Comparison of ENCODE assay signal across 17 cellular contexts in the genomic region with DNA sequence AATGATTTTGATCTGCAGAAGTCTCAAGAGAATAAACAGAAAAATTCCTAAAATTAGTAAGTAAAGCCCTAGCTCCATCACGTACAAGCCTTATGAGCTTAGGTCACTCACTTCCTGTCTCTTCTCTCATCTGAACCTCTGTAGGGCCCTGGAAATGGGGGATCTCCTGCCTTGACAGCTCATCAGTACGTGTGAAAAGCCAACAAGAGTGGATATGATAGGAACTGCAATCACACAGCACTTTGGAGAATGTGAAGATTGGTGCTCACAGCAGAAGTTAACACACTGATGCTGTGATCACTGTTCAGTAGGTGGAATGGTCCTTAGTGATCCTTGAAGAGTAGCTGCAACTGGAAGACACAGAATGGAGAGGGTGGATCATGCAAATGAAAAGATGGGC. TPM values are rescaled to one million over a fixed set of nuclear protein-coding genes. Genes with fewer than 3 reads are reported as not detected.
DNase-seq lines count a peak whose midpoint lies in the region; ATAC-seq, FAIRE-seq and TF ChIP-seq lines count a peak whose summit lies in the region.
"Had no signal": no experiment of that assay in that cellular context is flagged by ENCODE, and none has a peak within 500 bp of the region (broad histone marks: within the 10 kb centered on the region; RNA-seq: fewer than 3 reads in every experiment).

No MANE protein-coding gene starts in this region.

- H3K4me1 ChIP-seq in PC-9 (replicated peaks; ENCODE audit: insufficient read depth) = peaks cover 39% of the 10 kb centered on the region
- peaks cover 0 to 4% (median 0%) of the 10 kb centered on the region in 4 experiments; a peak in 4 of 7 replicates for H3K4me1 ChIP-seq in H1 (replicated peaks in 1 of 4; ENCODE audit: control insufficient read depth in 3 of 4, insufficient read depth in 4 of 4, low read length in 3 of 4)
- peaks cover 29% of the 10 kb centered on the region for H3K4me1 ChIP-seq in skeletal muscle satellite cell (ENCODE audit: control insufficient read depth, insufficient read depth, low read length)
- H3K4me1 ChIP-seq in pancreas = no peaks in the 10 kb centered on the region

- peaks cover 51 to 89% of the 10 kb centered on the region in 2 donors for H3K27me3 Mint-ChIP-seq in effector memory CD8-positive, alpha-beta T cell

- H4K20me1 ChIP-seq in PC-9 (ENCODE audit: insufficient read depth) (no peaks in the 10 kb centered on the region), H1 (replicated peaks in 1 of 2; ENCODE audit: control insufficient read depth in 1 of 2, insufficient read depth in 2 of 2, low read length in 2 of 2) (no peaks in the 10 kb centered on the region)

- H4K8ac ChIP-seq in H1 (ENCODE audit: extremely low read depth, insufficient read depth, low read length) = no peak overlapping the region

- no peak overlapping the region for H2BK15ac ChIP-seq in H1 (ENCODE audit: low read length)

- H3K4ac ChIP-seq in H1 (replicated peaks; ENCODE audit: insufficient read length, low read depth, low read length) = no peak overlapping the region

- POLR2A ChIA-PET in PC-9 (lab: Charles Lee; ENCODE audit: unreplicated experiment) (interaction anchor here (0.6 to 0.8 kb wide), 3 partner anchors 11 to 1340 kb away, joined by 3 to 4 read pairs (median 3); no protein-coding TSS in a partner anchor), H1 (lab: Charles Lee; ENCODE audit: partially characterized antibody) (interaction anchor here (1.3 kb wide), 1 partner anchor 59 kb away, joined by 3 read pairs; no protein-coding TSS in a partner anchor)

- no peak overlapping the region for H3K56ac ChIP-seq in H1 (replicated peaks; ENCODE audit: insufficient read length, low read depth, low read length)

- intact Hi-C loops in PC-9 (cut with micrococcal nuclease; ENCODE audit: unreplicated experiment) (loop anchor here (1.0 kb wide), 1 partner anchor 10 kb away; no protein-coding TSS in a partner anchor), pancreas (cut with DNase I) (loop anchor here in 2 of 3 donors (10.0 kb wide), 1 partner anchor 73 kb away; no protein-coding TSS in a partner anchor)

- H2BK5ac ChIP-seq in H1 (ENCODE audit: low read depth, low read length) = no peak overlapping the region

- H3K9ac ChIP-seq in H1 (replicated peaks in 1 of 4; ENCODE audit: extremely low read depth in 1 of 4, low read depth in 3 of 4, low read length in 3 of 4) (no peak overlapping the region), skeletal muscle satellite cell (ENCODE audit: low read depth, low read length) (peak overlapping the region; percentile 12)

- H3K18ac ChIP-seq in H1 (ENCODE audit: extremely low read depth, low read length) = no peak overlapping the region

- H3K4me3 Mint-ChIP-seq in effector memory CD8-positive, alpha-beta T cell = no peak overlapping the region
- H3K4me3 Mint-ChIP-seq: dendritic cell treated with granulocyte-macrophage colony-stimulating factor and Interleukin-4, amounts not matched to agents 40 ng/mL and 50 ng/mL, for 4 days; naive thymus-derived CD4-positive, alpha-beta T cell had no signal

- H3K79me1 ChIP-seq in H1 (ENCODE audit: low read depth, low read length) = no peaks in the 10 kb centered on the region

- no peak overlapping the region for H2BK20ac ChIP-seq in H1 (ENCODE audit: low read length)

- no peak for TF ChIP-seq RAD21 in H1 (IDR thresholded peaks at IDR 0.05 in 1 of 2, conservative IDR thresholded peaks at IDR 0.05 in 1 of 2; ENCODE audit: low read depth in 2 of 2, low read length in 2 of 2)

- H2AFZ ChIP-seq in PC-9 = peak overlapping the region; percentile 61; the same call in 1 of the 2 replicates
- peak overlapping the region; percentile 71; the same call in 1 of the 2 replicates for H2AFZ ChIP-seq in H1 (ENCODE audit: low read length)

- no peak for TF ChIP-seq CTCF in PC-9 (conservative IDR thresholded peaks at IDR 0.05)
- TF ChIP-seq CTCF in H1 (IDR thresholded peaks at IDR 0.05; ENCODE audit: control extremely low read depth in 1 of 3, insufficient read depth in 1 of 3, low read depth in 1 of 3, low read length in 3 of 3) = no peak
- no peak for TF ChIP-seq CTCF in pancreas (IDR thresholded peaks at IDR 0.05)

- H3K9me2 ChIP-seq in PC-9 (ENCODE audit: insufficient read depth) = no peaks in the 10 kb centered on the region

- H3K27ac Mint-ChIP-seq in effector memory CD8-positive, alpha-beta T cell = no peak overlapping the region
- H3K27ac Mint-ChIP-seq: dendritic cell treated with granulocyte-macrophage colony-stimulating factor and Interleukin-4, amounts not matched to agents 40 ng/mL and 50 ng/mL, for 4 days; naive thymus-derived CD4-positive, alpha-beta T cell had no signal

- TF ChIP-seq POLR2A in H1 (IDR thresholded peaks at IDR 0.05; ENCODE audit: control extremely low read depth in 1 of 2, low read depth in 2 of 2, low read length in 2 of 2) = no peak

- ATAC-seq in effector memory CD8-positive, alpha-beta T cell (replicated peaks) = no peak
- ATAC-seq in pancreas (no peak), HG03139 (IDR thresholded peaks at IDR 0.05; ENCODE audit: unreplicated experiment) (no peak)
- ATAC-seq: naive thymus-derived CD4-positive, alpha-beta T cell had no signal

- BruUV-seq in PC-9 (replicated peaks; lab: Mats Ljungman, UMichigan) = TSS peak; percentile 67

- H3K27me3 ChIP-seq in PC-9 (ENCODE audit: insufficient read depth, low read depth) (no peaks in the 10 kb centered on the region), H1 (replicated peaks in 1 of 4; ENCODE audit: control insufficient read depth in 3 of 4, extremely low read depth in 1 of 4, insufficient read depth in 3 of 4, low read length in 3 of 4) (peaks cover 0 to 3% (median 0%) of the 10 kb centered on the region in 4 experiments; a peak in 2 of 7 replicates), skeletal muscle satellite cell (ENCODE audit: control insufficient read depth, insufficient read depth, low read length) (no peaks in the 10 kb centered on the region), pancreas (no peaks in the 10 kb centered on the region)

- H3K9me3 Mint-ChIP-seq in effector memory CD8-positive, alpha-beta T cell = no peaks in the 10 kb centered on the region

- H3K4me3 ChIP-seq in PC-9 (no peak overlapping the region), H1 (ENCODE audit: extremely low read depth in 1 of 4, insufficient read depth in 2 of 4, low read depth in 3 of 4, low read length in 4 of 4) (no peak overlapping the region), skeletal muscle satellite cell (ENCODE audit: low read length) (peak overlapping the region; percentile 40), pancreas (no peak overlapping the region)
- H3K4me3 ChIP-seq: lung, suprapubic skin had no signal

- H3K36me3 ChIP-seq in PC-9 (ENCODE audit: low read depth) (no peaks in the 10 kb centered on the region), H1 (ENCODE audit: control insufficient read depth in 2 of 4, insufficient read depth in 4 of 4, low read length in 3 of 4) (no peaks in the 10 kb centered on the region), skeletal muscle satellite cell (ENCODE audit: insufficient read depth, low read length) (no peaks in the 10 kb centered on the region), pancreas (no peaks in the 10 kb centered on the region)
- H3K36me3 ChIP-seq: suprapubic skin had no signal

- WGBS in H1 (ENCODE audit: extremely low coverage in 1 of 2, insufficient coverage in 1 of 2, insufficient read length in 1 of 2, insufficient replicate concordance in 2 of 2, low coverage in 1 of 2, low lambda C conversion rate in 2 of 2, missing lambda C conversion rate in 1 of 2), 2 experiments = 81% methylated on average over 2 of the region's 2 CpGs; no CpG with 5 or more reads in 1 of the 2 experiments
- WGBS in pancreas, 2 donors = 75 to 79% methylated on average over 2 of the region's 2 CpGs

- H3K79me2 ChIP-seq in PC-9 (ENCODE audit: low read depth) (no peaks in the 10 kb centered on the region), H1 (ENCODE audit: control insufficient read depth in 1 of 2, insufficient read depth in 2 of 2, low read length in 2 of 2) (no peaks in the 10 kb centered on the region)

- peak; percentile 78 for DNase-seq in EH (ENCODE audit: low read depth)
- no peak for DNase-seq in PC-9
- no peak for DNase-seq in H1 (ENCODE audit: low read depth in 1 of 2, low spot score in 2 of 2)
- no peak for DNase-seq in effector memory CD8-positive, alpha-beta T cell
- DNase-seq in pancreas = no peak
- DNase-seq: activated CD4-positive, alpha-beta T cell treated with anti-CD3 and anti-CD28 coated beads for 48 hours; activated CD8-positive, alpha-beta memory T cell treated with anti-CD3 and anti-CD28 coated beads, Interleukin-2, amount 50 U/mL, for 4 hours; activated effector memory CD4-positive, alpha-beta T cell treated with anti-CD3 and anti-CD28 coated beads, Interleukin-2, amount 50 U/mL, for 16 hours; naive thymus-derived CD4-positive, alpha-beta T cell; NCI-H2227 treated with DMSO at 0.1 percent for 48 hours had no signal

- H3K14ac ChIP-seq in H1 (ENCODE audit: insufficient read length) = no peak overlapping the region

- FAIRE-seq in H1 (lab: Jason Lieb, UNC) (no peak), pancreas (lab: Jason Lieb, UNC) (no peak)
- FAIRE-seq: GM19239 had no signal

- no peak overlapping the region for H2BK120ac ChIP-seq in H1 (replicated peaks; ENCODE audit: low read depth, low read length)

- H3K36me3 Mint-ChIP-seq in effector memory CD8-positive, alpha-beta T cell (ENCODE audit: insufficient read depth) = no peaks in the 10 kb centered on the region
- H3K36me3 Mint-ChIP-seq: naive thymus-derived CD4-positive, alpha-beta T cell had no signal

- no peak overlapping the region for H2AK5ac ChIP-seq in H1 (ENCODE audit: low read depth, low read length)

- H3K4me1 Mint-ChIP-seq in effector memory CD8-positive, alpha-beta T cell (ENCODE audit: low read depth in 2 of 2) = peaks cover 6 to 11% of the 10 kb centered on the region in 2 donors

- H3F3A ChIP-seq in PC-9 (ENCODE audit: insufficient read depth, low read depth) = peaks cover 23% of the 10 kb centered on the region

- H3K9me3 ChIP-seq in PC-9 (ENCODE audit: insufficient read depth, low read depth) (peaks cover 4% of the 10 kb centered on the region; the same call in 1 of the 2 replicates), H1 (ENCODE audit: insufficient read depth in 2 of 2, low read depth in 1 of 2, low read length in 1 of 2) (no peaks in the 10 kb centered on the region), skeletal muscle satellite cell (replicated peaks; ENCODE audit: low read length) (no peaks in the 10 kb centered on the region), pancreas (no peaks in the 10 kb centered on the region)
- H3K9me3 ChIP-seq: suprapubic skin had no signal

- CTCF ChIA-PET in PC-9 (lab: Charles Lee) (interaction anchor here (0.6 to 1.7 kb wide), 3 partner anchors 10 to 350 kb away, joined by 3 to 17 read pairs (median 3); no protein-coding TSS in a partner anchor), H1 (lab: Charles Lee; ENCODE audit: partially characterized antibody) (interaction anchor here (4.0 to 4.7 kb wide), 2 partner anchors 10 to 75 kb away, joined by 19 to 39 read pairs; no protein-coding TSS in a partner anchor)

- H3K4me2 ChIP-seq in PC-9 = peak overlapping the region; percentile 48
- H3K4me2 ChIP-seq in H1 (ENCODE audit: insufficient read depth in 1 of 2, low read depth in 2 of 2, low read length in 2 of 2) = no peak overlapping the region
- H3K4me2 ChIP-seq in skeletal muscle satellite cell (ENCODE audit: low read length) = peak overlapping the region; percentile 56

- peaks cover 4% of the 10 kb centered on the region; the same call in 1 of the 2 replicates for H3K23me2 ChIP-seq in H1 (ENCODE audit: low read depth, low read length)

- H4K91ac ChIP-seq in H1 (replicated peaks; ENCODE audit: insufficient read length, low read length) = no peak overlapping the region

- no peak overlapping the region for H3K23ac ChIP-seq in H1 (ENCODE audit: insufficient read length)

- no peak overlapping the region for H2BK12ac ChIP-seq in H1 (ENCODE audit: low read depth, low read length)

- H3K27ac ChIP-seq in PC-9 = peak overlapping the region; percentile 39; the same call in 1 of the 2 replicates
- H3K27ac ChIP-seq in H1 (ENCODE audit: low read depth, low read length) = no peak overlapping the region
- H3K27ac ChIP-seq in pancreas = no peak overlapping the region
- H3K27ac ChIP-seq: suprapubic skin had no signal

- no peak overlapping the region for H4K5ac ChIP-seq in H1 (ENCODE audit: insufficient read length, low read depth, low read length)

- TF ChIP-seq EP300 in H1 (IDR thresholded peaks at IDR 0.05; ENCODE audit: borderline replicate concordance in 1 of 2, low read depth in 2 of 2, low read length in 2 of 2) = no peak

RNA-seq across cellular contexts. Expression of a gene that starts 27.8 kb away (rescaled TPM):
- total RNA-seq in PC-9 (2021) (46.9 and 50.0 TPM in 2 replicates), pancreas (10 to 100 TPM; 15.4 to 46.3 (median 33.7) TPM)
- total RNA-seq in H1 (2021; fragmentation: NEBNext Ultra II Directional; extraction: Animal tissue kit (Norgen Biotek cat#: 25700)) = 1.6 TPM in 2 replicates
- polyA plus RNA-seq in H1 (2011; rRNA removed) (0.98 and 1.6 TPM in 2 replicates), pancreas (10 to 100 TPM; 38.8 to 44.0 TPM)
- 1.5 TPM for polyA plus RNA-seq in H1 (2011; cell fraction: cytosol; rRNA removed)
- 3.1 TPM for polyA plus RNA-seq in H1 (2011; cell fraction: nucleus; rRNA removed)
- polyA plus RNA-seq in H1 (2012, experiment 1 of 2) = 1.1 to 1.9 TPM (median 1.5 TPM) in 4 replicates
- polyA plus RNA-seq in H1 (2012, experiment 2 of 2) = 0.80 TPM
- 0.49 TPM for polyA plus RNA-seq in H1 (2013, experiment 1 of 2)
- polyA plus RNA-seq in H1 (2013, experiment 2 of 2) = 0.83 TPM
- 1.7 and 2.2 TPM in 2 replicates for polyA minus RNA-seq in H1 (2011; rRNA and poly(A)+ RNA removed)
- polyA minus RNA-seq in H1 (2011; cell fraction: cytosol; rRNA and poly(A)+ RNA removed) = 0.81 TPM
- polyA minus RNA-seq in H1 (2011; cell fraction: nucleus; rRNA and poly(A)+ RNA removed) = 5.3 TPM
- total RNA-seq in skeletal muscle satellite cell (2012; rRNA removed) = not detected in 2 replicates
- total RNA-seq: glomerular endothelial cell; naive thymus-derived CD4-positive, alpha-beta T cell had no signal
- polyA plus RNA-seq: naive thymus-derived CD4-positive, alpha-beta T cell had no signal

Comparison
In these comparisons a context has a peak if more than half of its experiments do, and no peak if none do; other contexts are left out.
1. H3K4me2 ChIP-seq: peak in PC-9 (single experiment) and skeletal muscle satellite cell (single experiment); none in H1 (0 of 2).